In genomic region chr16:51150159-51150893, GRCh38 we compare ENCODE assay signal across 1 cellular context.
TF ChIP-seq lines count a peak whose summit lies in the region.

No MANE protein-coding gene starts in this region.

TF ChIP-seq in WTC11, 78 proteins besides CTCF, POLR2A, EP300 and RAD21 (continued from another document):
- TF ChIP-seq ZNF425 (CRISPR knock-in tag; conservative IDR thresholded peaks at IDR 0.05) (no peak), ETV6 (CRISPR knock-in tag; IDR thresholded peaks at IDR 0.05) (no peak), FOXP4 (CRISPR knock-in tag; IDR thresholded peaks at IDR 0.05) (no peak), GABPB1 (CRISPR knock-in tag; IDR thresholded peaks at IDR 0.05) (no peak), IRF2 (CRISPR knock-in tag; IDR thresholded peaks at IDR 0.05; ENCODE audit: borderline replicate concordance, low read depth) (no peak), TCF7 (CRISPR knock-in tag; IDR thresholded peaks at IDR 0.05; ENCODE audit: low read depth) (no peak), ZNF317 (CRISPR knock-in tag; IDR thresholded peaks at IDR 0.05; ENCODE audit: borderline replicate concordance, low read depth) (no peak), ZNF423 (CRISPR knock-in tag; IDR thresholded peaks at IDR 0.05) (no peak), NR1H2 (CRISPR knock-in tag; IDR thresholded peaks at IDR 0.05) (no peak), TEAD1 (CRISPR knock-in tag; IDR thresholded peaks at IDR 0.05) (no peak), MXD4 (CRISPR knock-in tag; IDR thresholded peaks at IDR 0.05; ENCODE audit: borderline replicate concordance) (no peak), MYBL2 (CRISPR knock-in tag; IDR thresholded peaks at IDR 0.05) (0 out of 2 replicates have a peak, but pooled peaks have one; percentile 29), MAX (CRISPR knock-in tag; IDR thresholded peaks at IDR 0.05) (no peak), USF1 (CRISPR knock-in tag; IDR thresholded peaks at IDR 0.05) (no peak)
